In the genomic region with DNA sequence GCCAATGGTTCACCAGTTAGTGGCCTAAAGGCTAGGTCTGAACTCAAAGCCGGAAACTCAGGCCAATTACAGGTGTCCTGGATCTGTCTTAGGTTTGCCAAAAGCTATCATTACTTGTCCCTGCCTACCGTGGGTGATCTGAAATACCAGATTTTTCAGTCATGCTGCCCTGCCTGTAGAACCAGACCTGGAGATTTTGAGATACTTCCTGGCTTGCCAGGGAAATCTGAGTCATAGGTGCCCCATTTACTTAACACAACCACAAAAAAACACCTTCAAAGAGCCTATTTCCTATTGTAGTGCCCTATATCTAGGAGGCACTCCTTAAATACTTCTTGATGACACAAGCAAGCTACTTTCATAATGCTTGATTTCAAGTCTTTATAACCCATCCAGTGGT, we compare ENCODE assay signal across 12 cellular contexts. TPM values are rescaled to one million over a fixed set of nuclear protein-coding genes. Genes with fewer than 3 reads are reported as not detected.
DNase-seq lines count a peak whose midpoint lies in the region; ATAC-seq and TF ChIP-seq lines count a peak whose summit lies in the region.
"Had no signal": no experiment of that assay in that cellular context is flagged by ENCODE, and none has a peak within 500 bp of the region (broad histone marks: within the 10 kb centered on the region; RNA-seq: fewer than 3 reads in every experiment).

No MANE protein-coding gene starts in this region.

- CTCF ChIA-PET in activated naive CD4-positive, alpha-beta T cell treated with anti-CD3 and anti-CD28 coated beads for 36 hours (lab: Charles Lee), result interaction anchor here (0.6 to 1.4 kb wide), 3 partner anchors 14 to 39 kb away, joined by 3 to 5 read pairs (median 3); a partner anchor contains a TSS
- CTCF ChIA-PET in activated CD4-positive, alpha-beta memory T cell treated with anti-CD3 and anti-CD28 coated beads for 36 hours (lab: Charles Lee), result no interaction called here

- H3K27ac Mint-ChIP-seq in activated naive CD4-positive, alpha-beta T cell treated with anti-CD3 and anti-CD28 coated beads for 36 hours, result peak overlapping the region; percentile 80
- H3K27ac Mint-ChIP-seq in activated CD4-positive, alpha-beta memory T cell treated with anti-CD3 and anti-CD28 coated beads for 36 hours, result peak overlapping the region; percentile 38
- H3K27ac Mint-ChIP-seq: stimulated activated naive B cell treated with anti-CD40 and anti-IgM and Interleukin-4, amounts not matched to agents 10 μg/mL and 1 μg/mL and 100 μg/mL, for 72 hours had no signal

- POLR2A ChIA-PET in activated CD4-positive, alpha-beta memory T cell treated with anti-CD3 and anti-CD28 coated beads for 36 hours (lab: Charles Lee), result no interaction called here

- no peak for ATAC-seq in HG03439 (IDR thresholded peaks at IDR 0.05; ENCODE audit: unreplicated experiment)
- no peak for ATAC-seq in GM18873 (IDR thresholded peaks at IDR 0.05; ENCODE audit: low FRiP score, unreplicated experiment)
- ATAC-seq: stimulated activated naive B cell treated with anti-CD40 and anti-IgM and Interleukin-4, amounts not matched to agents 10 μg/mL and 1 μg/mL and 100 μg/mL, for 72 hours had no signal

- H3K9me3 Mint-ChIP-seq in activated naive CD4-positive, alpha-beta T cell treated with anti-CD3 and anti-CD28 coated beads for 36 hours, result no peaks in the 10 kb centered on the region
- no peaks in the 10 kb centered on the region for H3K9me3 Mint-ChIP-seq in activated CD4-positive, alpha-beta memory T cell treated with anti-CD3 and anti-CD28 coated beads for 36 hours
- H3K9me3 Mint-ChIP-seq: stimulated activated naive B cell treated with anti-CD40 and anti-IgM and Interleukin-4, amounts not matched to agents 10 μg/mL and 1 μg/mL and 100 μg/mL, for 72 hours had no signal

- H3K4me3 ChIP-seq in fibroblast of the aortic adventitia (ENCODE audit: low read depth, low read length), result no peak overlapping the region
- H3K4me3 ChIP-seq: sigmoid colon had no signal

- peaks cover 38% of the 10 kb centered on the region for H3K4me1 Mint-ChIP-seq in activated naive CD4-positive, alpha-beta T cell treated with anti-CD3 and anti-CD28 coated beads for 36 hours (ENCODE audit: low read depth)
- peaks cover 32% of the 10 kb centered on the region for H3K4me1 Mint-ChIP-seq in activated CD4-positive, alpha-beta memory T cell treated with anti-CD3 and anti-CD28 coated beads for 36 hours (ENCODE audit: low read depth)

- H3K27me3 Mint-ChIP-seq in activated naive CD4-positive, alpha-beta T cell treated with anti-CD3 and anti-CD28 coated beads for 36 hours (ENCODE audit: low read depth), result no peaks in the 10 kb centered on the region
- no peaks in the 10 kb centered on the region for H3K27me3 Mint-ChIP-seq in activated CD4-positive, alpha-beta memory T cell treated with anti-CD3 and anti-CD28 coated beads for 36 hours
- H3K27me3 Mint-ChIP-seq: stimulated activated naive B cell treated with anti-CD40 and anti-IgM and Interleukin-4, amounts not matched to agents 10 μg/mL and 1 μg/mL and 100 μg/mL, for 72 hours had no signal

- DNase-seq in activated naive CD4-positive, alpha-beta T cell treated with anti-CD3 and anti-CD28 coated beads for 36 hours, result peak; percentile 62
- DNase-seq in activated naive CD4-positive, alpha-beta T cell treated with anti-CD3 and anti-CD28 coated beads, Interleukin-2, amount 50 U/mL, for 16 hours, result no peak
- peak; percentile 58 for DNase-seq in activated CD4-positive, alpha-beta memory T cell treated with anti-CD3 and anti-CD28 coated beads for 36 hours
- DNase-seq in fibroblast of the aortic adventitia (ENCODE audit: low read depth), result peak; percentile 42
- peak; percentile 68 for DNase-seq in ureter (ENCODE audit: low spot score)
- no peak for DNase-seq in GDM1 (lab: John Stamatoyannopoulos, UW)
- DNase-seq: mesenchymal stem cell; NCI-H187 treated with DMSO at 0.1 percent for 48 hours; sigmoid colon; stimulated activated naive B cell treated with anti-CD40 and anti-IgM and Interleukin-4, amounts not matched to agents 10 μg/mL and 1 μg/mL and 100 μg/mL, for 72 hours had no signal

- TF ChIP-seq CTCF in fibroblast of the aortic adventitia (IDR thresholded peaks at IDR 0.05; ENCODE audit: insufficient read depth, low read length), result no peak

- no peak overlapping the region for H3K4me3 Mint-ChIP-seq in activated naive CD4-positive, alpha-beta T cell treated with anti-CD3 and anti-CD28 coated beads for 36 hours
- peak overlapping the region; percentile 13 for H3K4me3 Mint-ChIP-seq in activated CD4-positive, alpha-beta memory T cell treated with anti-CD3 and anti-CD28 coated beads for 36 hours
- H3K4me3 Mint-ChIP-seq: stimulated activated naive B cell treated with anti-CD40 and anti-IgM and Interleukin-4, amounts not matched to agents 10 μg/mL and 1 μg/mL and 100 μg/mL, for 72 hours had no signal

- no peaks in the 10 kb centered on the region for H3K36me3 Mint-ChIP-seq in activated naive CD4-positive, alpha-beta T cell treated with anti-CD3 and anti-CD28 coated beads for 36 hours (ENCODE audit: low read depth)
- no peaks in the 10 kb centered on the region for H3K36me3 Mint-ChIP-seq in activated CD4-positive, alpha-beta memory T cell treated with anti-CD3 and anti-CD28 coated beads for 36 hours
- H3K36me3 Mint-ChIP-seq: stimulated activated naive B cell treated with anti-CD40 and anti-IgM and Interleukin-4, amounts not matched to agents 10 μg/mL and 1 μg/mL and 100 μg/mL, for 72 hours had no signal

- intact Hi-C loops in activated naive CD4-positive, alpha-beta T cell treated with anti-CD3 and anti-CD28 coated beads for 36 hours (cut with micrococcal nuclease), result loop anchor here (1.0 kb wide), 4 partner anchors 10 to 369 kb away; no protein-coding TSS in a partner anchor
- intact Hi-C loops in activated CD4-positive, alpha-beta memory T cell treated with anti-CD3 and anti-CD28 coated beads for 36 hours (cut with micrococcal nuclease), result loop anchor here (1.0 to 2.0 kb wide), 3 partner anchors 10 to 37 kb away; no protein-coding TSS in a partner anchor

RNA-seq across cellular contexts. Expression of a gene that starts 13.9 kb away (rescaled TPM):
- 10 to 100 TPM; 61.2 to 62.9 TPM for total RNA-seq in activated naive CD4-positive, alpha-beta T cell treated with anti-CD3 and anti-CD28 coated beads for 36 hours
- 10 to 100 TPM; 63.7 to 66.2 TPM for total RNA-seq in activated CD4-positive, alpha-beta memory T cell treated with anti-CD3 and anti-CD28 coated beads for 36 hours
- total RNA-seq in fibroblast of the aortic adventitia (ENCODE audit: low replicate concordance), result 21.1 and 35.5 TPM in 2 replicates
- 41.7 TPM for total RNA-seq in ureter

Comparison
In these comparisons a context has a peak if more than half of its experiments do, and no peak if none do; other contexts are left out.
1. DNase-seq: peak in activated naive CD4-positive, alpha-beta T cell treated with anti-CD3 and anti-CD28 coated beads for 36 hours (single experiment), activated CD4-positive, alpha-beta memory T cell treated with anti-CD3 and anti-CD28 coated beads for 36 hours (single experiment), fibroblast of the aortic adventitia (single experiment) and ureter (single experiment); none in activated naive CD4-positive, alpha-beta T cell treated with anti-CD3 and anti-CD28 coated beads, Interleukin-2, amount 50 U/mL, for 16 hours (single experiment) and GDM1 (single experiment).